ENCODE assay signal across 8 cellular contexts in the genomic region with DNA sequence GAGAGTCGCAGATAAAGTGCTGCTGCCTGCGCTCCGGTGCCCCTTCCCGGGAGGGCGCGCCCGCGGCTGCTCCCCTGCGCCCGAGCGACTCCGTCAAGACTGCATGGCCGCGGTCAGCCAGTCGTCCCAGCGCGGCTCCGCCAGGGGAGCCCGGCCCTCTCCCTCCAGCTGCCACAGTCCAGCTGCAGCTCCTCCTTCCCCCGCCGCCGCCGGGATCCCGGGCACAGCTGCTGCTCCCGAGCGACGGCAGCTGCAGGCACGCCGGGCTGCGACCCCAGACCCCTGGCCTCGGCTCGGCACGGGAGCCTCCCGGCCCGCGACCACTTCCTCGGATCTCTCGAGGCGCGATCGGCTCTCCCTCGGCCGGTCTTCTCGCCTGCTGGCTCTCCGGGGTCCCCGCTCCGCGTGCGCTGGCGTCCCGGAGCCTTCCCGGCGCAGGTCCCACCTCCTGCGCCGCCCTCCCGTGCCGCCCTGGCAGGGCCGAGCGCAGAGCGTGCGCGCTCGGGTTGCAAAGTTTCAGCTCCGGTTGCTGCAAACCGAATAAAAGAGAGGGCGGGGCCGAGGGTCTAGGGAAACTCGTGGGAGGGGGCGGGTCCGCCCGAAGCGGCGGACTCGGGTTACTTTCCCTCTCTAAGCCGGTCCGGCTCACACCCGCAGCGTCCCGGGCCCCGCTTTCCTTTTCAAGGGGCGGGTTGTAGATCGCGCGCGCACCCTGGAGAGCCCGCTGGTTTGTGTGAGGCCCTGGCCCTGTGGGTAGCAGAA. TPM values are rescaled to one million over a fixed set of nuclear protein-coding genes. Genes with fewer than 3 reads are reported as not detected.
DNase-seq lines count a peak whose midpoint lies in the region; ATAC-seq and TF ChIP-seq lines count a peak whose summit lies in the region.

A gene (minus strand): TSS at position 542 of the 762 bp plus-strand sequence. CDS start 571 bp downstream, outside the sequence.

- peaks cover 1% of the 10 kb centered on the region for H3K27me3 ChIP-seq in mammary epithelial cell (ENCODE audit: insufficient read depth, low read length)

- H3K4me3 ChIP-seq in mammary epithelial cell (replicated peaks in 1 of 3; ENCODE audit: insufficient read depth in 1 of 3, low read depth in 2 of 3, low read length in 3 of 3) = peak within 1 kb of the TSS; percentile 76 to 82 (median 79)
- peak within 1 kb of the TSS; percentile 88 for H3K4me3 ChIP-seq in iPS-18c (ENCODE audit: insufficient read depth, low read depth, low read length)

- H3K36me3 ChIP-seq in mammary epithelial cell (ENCODE audit: insufficient read depth, low read length) = no peaks in the 10 kb centered on the region

- intact Hi-C loops in mammary epithelial cell (cut with micrococcal nuclease) = loop anchor here (10.0 kb wide), 1 partner anchor 144 kb away; no protein-coding TSS in a partner anchor
- intact Hi-C loops in sciatic nerve (cut with DNase I) = no loop called here

- H3K4me1 ChIP-seq in mammary epithelial cell (ENCODE audit: insufficient read depth, low read length) = peaks cover 14% of the 10 kb centered on the region

- CTCF ChIA-PET in mammary epithelial cell (lab: Charles Lee; ENCODE audit: low non-redundant PET) = interaction anchor here (0.6 kb wide), 1 partner anchor 25 kb away, joined by 4 read pairs; no protein-coding TSS in a partner anchor

- dilution Hi-C loops in mammary epithelial cell (cut with HindIII; ENCODE audit: low sequenced_read_pairs) = no loop called here

- H4K20me1 ChIP-seq in mammary epithelial cell (ENCODE audit: insufficient read depth, low read length) = no peaks in the 10 kb centered on the region

- no peaks in the 10 kb centered on the region for H3K79me2 ChIP-seq in mammary epithelial cell (ENCODE audit: insufficient read depth, low read length)

- H3K9me3 ChIP-seq in mammary epithelial cell (replicated peaks; ENCODE audit: insufficient read depth, low read length) (no peaks in the 10 kb centered on the region), iPS-18c (ENCODE audit: control insufficient read depth, insufficient read depth, low read length) (no peaks in the 10 kb centered on the region)

- peak within 1 kb of the TSS; percentile 98 for H2AFZ ChIP-seq in mammary epithelial cell (ENCODE audit: low read depth, low read length)

- peak within 1 kb of the TSS; percentile 49 for H3K27ac ChIP-seq in mammary epithelial cell (ENCODE audit: insufficient read depth, low read depth, low read length)

- TF ChIP-seq CTCF in mammary epithelial cell (conservative IDR thresholded peaks at IDR 0.05 in 1 of 2, IDR thresholded peaks at IDR 0.05 in 1 of 2; ENCODE audit: extremely low read depth in 1 of 2, insufficient read depth in 1 of 2, low read depth in 1 of 2, low read length in 2 of 2) = peak in 1 of 2 donors; percentile 23

- no TSS peak for BruUV-seq in mammary epithelial cell (replicated peaks; lab: Mats Ljungman, UMichigan)

- H3K9ac ChIP-seq in mammary epithelial cell (ENCODE audit: insufficient read depth, low read length) = peak within 1 kb of the TSS; percentile 57

- WGBS in mammary epithelial cell (ENCODE audit: low coverage, missing lambda C conversion rate) = 1% methylated on average over 33 of the region's 86 CpGs

- H3K4me2 ChIP-seq in mammary epithelial cell (ENCODE audit: insufficient read depth, low read depth, low read length) = peak within 1 kb of the TSS; percentile 100

- in situ Hi-C loops in KBM-7 (cut with MboI; ENCODE audit: low pct_unique_long_range_greater_than_20kb, low sequenced_read_pairs) = no loop called here
- in situ Hi-C loops in mammary epithelial cell (cut with MboI; ENCODE audit: low sequenced_read_pairs in 2 of 2) = no loop called here

- peak; percentile 62 for ATAC-seq in GM21786 (IDR thresholded peaks at IDR 0.05; ENCODE audit: unreplicated experiment)
- ATAC-seq in sciatic nerve = peak; percentile 96

- DNase-seq in GF-D8 (lab: John Stamatoyannopoulos, UW) = peak; percentile 84
- peak; percentile 90 for DNase-seq in KBM-7
- peak; percentile 95 for DNase-seq in RPMI7951 (ENCODE audit: low read depth)
- peak; percentile 87 for DNase-seq in mammary epithelial cell
- DNase-seq in sciatic nerve (ENCODE audit: low spot score) = peak; percentile 92
- no peak for DNase-seq in activated effector memory CD4-positive, alpha-beta T cell treated with Interleukin-2 at 50 U/mL for 16 hours

RNA-seq across cellular contexts. Expression of the gene that starts here (rescaled TPM):
- 4.3 and 5.3 TPM in 2 replicates for total RNA-seq in RPMI7951 (2014; rRNA removed; shearing (Covaris generic))
- 1 to 10 TPM; 1.7 to 4.1 TPM for total RNA-seq in mammary epithelial cell
- polyA plus RNA-seq in mammary epithelial cell = 0.94 TPM
- polyA minus RNA-seq in mammary epithelial cell = 0.88 TPM
- total RNA-seq in sciatic nerve = 22.2 TPM
